In genomic region chr19:9674669-9675357, GRCh38 we compare ENCODE assay signal across 8 cellular contexts. TPM values are rescaled to one million over a fixed set of nuclear protein-coding genes. Genes with fewer than 3 reads are reported as not detected.
A peak's percentile ranks its signal among the peaks of the same experiment; 100 is the strongest.
DNase-seq lines count a peak whose midpoint lies in the region; ATAC-seq and TF ChIP-seq lines count a peak whose summit lies in the region.

TSS of gene ZNF562 (minus strand) at chr19:9675100. CDS start at chr19:9660744, 14,356 bp downstream.

- H2AFZ ChIP-seq in neural progenitor cell (replicated peaks) = no peak within 1 kb of the TSS

- H3K36me3 ChIP-seq in neural progenitor cell = no peaks in the 10 kb centered on the region

- no peak within 1 kb of the TSS for H3K4me2 ChIP-seq in neural progenitor cell

- no TSS peak for BruUV-seq in Calu3 (replicated peaks; lab: Mats Ljungman, UMichigan)

- no peak for TF ChIP-seq CTCF in Calu3 (IDR thresholded peaks at IDR 0.05; ENCODE audit: unreplicated experiment)
- TF ChIP-seq CTCF in RWPE1 (conservative IDR thresholded peaks at IDR 0.05; ENCODE audit: low read depth) = no peak
- no peak for TF ChIP-seq CTCF in fibroblast of villous mesenchyme (IDR thresholded peaks at IDR 0.05; ENCODE audit: insufficient read depth, low read depth, low read length)
- no peak for TF ChIP-seq CTCF in neural progenitor cell (IDR thresholded peaks at IDR 0.05)

- intact Hi-C loops in Calu3 (cut with micrococcal nuclease; ENCODE audit: unreplicated experiment) = no loop called here

- H3K79me2 ChIP-seq in neural progenitor cell (ENCODE audit: low read depth) = no peaks in the 10 kb centered on the region

- H3K4me1 ChIP-seq in neural progenitor cell = no peaks in the 10 kb centered on the region

- POLR2A ChIA-PET in RWPE1 (lab: Yijun Ruan, JAX; ENCODE audit: low non-redundant PET) = interaction anchor here (0.7 kb wide), 2 partner anchors 89 to 101 kb away, joined by 4 to 6 read pairs; no protein-coding TSS in a partner anchor

- H3K9me3 Mint-ChIP-seq in Calu3 (ENCODE audit: low read depth, unreplicated experiment) = peaks cover 8% of the 10 kb centered on the region
- H3K9me3 Mint-ChIP-seq in neural progenitor cell = peaks cover 36% of the 10 kb centered on the region

- no peak within 1 kb of the TSS for H3K9ac ChIP-seq in neural progenitor cell

- CTCF ChIA-PET in Calu3 (lab: Charles Lee) = interaction anchor here (0.7 kb wide), 2 partner anchors 55 to 927 kb away, joined by 4 to 7 read pairs; no protein-coding TSS in a partner anchor
- CTCF ChIA-PET in RWPE1 (lab: Yijun Ruan, JAX) = no interaction called here

- H3K27me3 ChIP-seq in neural progenitor cell = no peaks in the 10 kb centered on the region

- H3F3A ChIP-seq in neural progenitor cell (ENCODE audit: low read depth) = no peaks in the 10 kb centered on the region

- peak; percentile 83 for DNase-seq in Calu3
- DNase-seq in KG1 (lab: John Stamatoyannopoulos, UW) = peak; percentile 64
- peak; percentile 90 for DNase-seq in RWPE1 (ENCODE audit: low spot score)
- peak; percentile 92 for DNase-seq in activated effector memory CD4-positive, alpha-beta T cell treated with anti-CD3 and anti-CD28 coated beads, Interleukin-2, amount 50 U/mL, for 16 hours
- peak; percentile 90 for DNase-seq in fibroblast of villous mesenchyme (ENCODE audit: low read depth)
- DNase-seq in neural progenitor cell (ENCODE audit: low spot score) = peak; percentile 6
- DNase-seq in stromal cell of bone marrow (ENCODE audit: low read depth) = peak; percentile 72

- no peaks in the 10 kb centered on the region for H3K4me1 Mint-ChIP-seq in Calu3 (ENCODE audit: low read depth, unreplicated experiment)
- H3K4me1 Mint-ChIP-seq in neural progenitor cell = no peaks in the 10 kb centered on the region

- H3K4me3 Mint-ChIP-seq in Calu3 (ENCODE audit: low read depth, unreplicated experiment) (peak within 1 kb of the TSS; percentile 90), neural progenitor cell (peak within 1 kb of the TSS; percentile 95)

- H4K20me1 ChIP-seq in neural progenitor cell (ENCODE audit: low read depth) = no peaks in the 10 kb centered on the region

- ATAC-seq in GM21526 (IDR thresholded peaks at IDR 0.05; ENCODE audit: low FRiP score, unreplicated experiment) = peak; percentile 81

- H3K27ac Mint-ChIP-seq in Calu3 (ENCODE audit: unreplicated experiment) = peak within 1 kb of the TSS; percentile 100
- H3K27ac Mint-ChIP-seq in neural progenitor cell = peak within 1 kb of the TSS; percentile 100

- peaks cover 43% of the 10 kb centered on the region for H3K36me3 Mint-ChIP-seq in Calu3 (ENCODE audit: insufficient read depth, unreplicated experiment)
- H3K36me3 Mint-ChIP-seq in neural progenitor cell = peaks cover 32% of the 10 kb centered on the region

- H3K9me3 ChIP-seq in neural progenitor cell (ENCODE audit: low read depth) = peaks cover 3% of the 10 kb centered on the region

- H3K4me3 ChIP-seq in fibroblast of villous mesenchyme (ENCODE audit: low read depth, low read length) = peak within 1 kb of the TSS; percentile 73
- H3K4me3 ChIP-seq in neural progenitor cell = no peak within 1 kb of the TSS

- no peaks in the 10 kb centered on the region for H3K27me3 Mint-ChIP-seq in Calu3 (ENCODE audit: unreplicated experiment)
- peaks cover 3% of the 10 kb centered on the region for H3K27me3 Mint-ChIP-seq in neural progenitor cell (ENCODE audit: insufficient read depth, low read depth)

- H3K27ac ChIP-seq in RWPE1 = peak within 1 kb of the TSS; percentile 96
- H3K27ac ChIP-seq in neural progenitor cell = no peak within 1 kb of the TSS

RNA-seq across cellular contexts. Expression of gene ZNF562, which starts in this region (rescaled TPM):
- 31.8 and 35.2 TPM in 2 replicates for total RNA-seq in Calu3 (2022)
- 22.2 and 32.4 TPM in 2 replicates for total RNA-seq in fibroblast of villous mesenchyme
- 1.6 and 3.3 TPM in 2 replicates for total RNA-seq in neural progenitor cell (ENCODE audit: low replicate concordance)

Comparison
In these comparisons a context has a peak if more than half of its experiments do, and no peak if none do; other contexts are left out.
1. DNase-seq: peak in every context shown above with its lines; median percentile 92 in activated effector memory CD4-positive, alpha-beta T cell treated with anti-CD3 and anti-CD28 coated beads, Interleukin-2, amount 50 U/mL, for 16 hours; 90 in RWPE1; 90 in fibroblast of villous mesenchyme; 83 in Calu3; 72 in stromal cell of bone marrow; 64 in KG1; 6 in neural progenitor cell.